Comparison of ENCODE assay signal across 2 cellular contexts in genomic region chr2:15911270-15911669, GRCh38. TPM values are rescaled to one million over a fixed set of nuclear protein-coding genes. Genes with fewer than 3 reads are reported as not detected.
"Had no signal": no experiment of that assay in that cellular context is flagged by ENCODE, and none has a peak within 500 bp of the region (broad histone marks: within the 10 kb centered on the region; RNA-seq: fewer than 3 reads in every experiment).

No MANE protein-coding gene starts in this region.

RNA-seq across cellular contexts. Expression of gene MYCN, which starts 29.1 kb away (rescaled TPM):
- total RNA-seq: myocyte had no signal
- polyA plus RNA-seq: keratinocyte had no signal
